Comparison of ENCODE assay signal across 16 cellular contexts in genomic region chr4:155405059-155405458, GRCh38.
"Had no signal": no experiment of that assay in that cellular context is flagged by ENCODE, and none has a peak within 500 bp of the region (broad histone marks: within the 10 kb centered on the region; RNA-seq: fewer than 3 reads in every experiment).

No MANE protein-coding gene starts in this region.

- H3K4me3 ChIP-seq: breast epithelium, gastroesophageal sphincter, transverse colon, vagina had no signal

- H3K9me3 ChIP-seq: breast epithelium, gastroesophageal sphincter, transverse colon, vagina had no signal

- H3K4me1 ChIP-seq: breast epithelium, parathyroid adenoma, vagina had no signal

- H3K27me3 ChIP-seq: breast epithelium, gastroesophageal sphincter, transverse colon, vagina had no signal

- DNase-seq: activated CD4-positive, alpha-beta T cell treated with anti-CD3 and anti-CD28 coated beads, Interleukin-2, amount 10 ng/mL, durations not matched to agents 24 days and 14 days; activated CD4-positive, CD25-positive, alpha-beta regulatory T cell; activated CD8-positive, alpha-beta memory T cell treated with anti-CD3 and anti-CD28 coated beads, Interleukin-2, amount 50 U/mL, for 4 hours; activated CD8-positive, alpha-beta T cell treated with anti-CD3 and anti-CD28 coated beads, Interleukin-2, amount 10 ng/mL, durations not matched to agents 7 days and 5 days; activated naive CD8-positive, alpha-beta T cell treated with anti-CD3 and anti-CD28 coated beads, Interleukin-2, amount 10 ng/mL, durations not matched to agents 7 days and 5 days; aorta; left colon; naive B cell; stimulated activated CD4-positive, alpha-beta T cell treated with anti-CD3 and anti-CD28 coated beads, Interleukin-4, amount 100 ng/mL, for 24 hours; stimulated activated naive CD8-positive, alpha-beta T cell treated with anti-CD3 and anti-CD28 coated beads, Interleukin-15, Interleukin-2, amounts not matched to agents 100 U/mL and 50 U/mL, for 24 hours; SW 1271; transverse colon had no signal

- H3K27ac ChIP-seq: breast epithelium, parathyroid adenoma, transverse colon, vagina had no signal

- H3K9ac ChIP-seq: parathyroid adenoma had no signal

- ATAC-seq: activated CD8-positive, alpha-beta T cell treated with anti-CD3 and anti-CD28 coated beads, Interleukin-2, amount 10 ng/mL, durations not matched to agents 7 days and 5 days; gastroesophageal sphincter; left colon; stimulated activated naive CD8-positive, alpha-beta T cell treated with anti-CD3 and anti-CD28 coated beads, Interleukin-15, Interleukin-2, amounts not matched to agents 100 U/mL and 50 U/mL, for 24 hours had no signal

- H3K36me3 ChIP-seq: breast epithelium, gastroesophageal sphincter, transverse colon, vagina had no signal
